In genomic region chr6:53220605-53221004, GRCh38 we compare ENCODE assay signal across 26 cellular contexts.
DNase-seq lines count a peak whose midpoint lies in the region; ATAC-seq, FAIRE-seq and TF ChIP-seq lines count a peak whose summit lies in the region.
"Had no signal": no experiment of that assay in that cellular context is flagged by ENCODE, and none has a peak within 500 bp of the region (broad histone marks: within the 10 kb centered on the region; RNA-seq: fewer than 3 reads in every experiment).

No MANE protein-coding gene starts in this region.

- peaks cover 35 to 70% of the 10 kb centered on the region in 2 donors for H3K4me1 Mint-ChIP-seq in stimulated activated naive B cell treated with anti-CD40 and anti-IgM and Interleukin-4, amounts not matched to agents 10 μg/mL and 1 μg/mL and 100 μg/mL, for 72 hours

- H3K9me3 ChIP-seq in neutrophil = no peaks in the 10 kb centered on the region
- H3K9me3 ChIP-seq: BE2C had no signal

- intact Hi-C loops in posterior vena cava (cut with DNase I) = no loop called here

- DNase-seq in NOMO-1 treated with DMSO at 0.1 percent for 48 hours (lab: John Stamatoyannopoulos, UW; ENCODE audit: unreplicated experiment) = peak; percentile 24
- DNase-seq in NOMO-1 treated with dmso at 0.1 percent for 144 hours (lab: John Stamatoyannopoulos, UW; ENCODE audit: unreplicated experiment) = no peak
- DNase-seq in bronchial epithelial cell (ENCODE audit: low read depth) = no peak
- DNase-seq in stimulated activated naive B cell treated with anti-CD40 and anti-IgM and Interleukin-4, amounts not matched to agents 10 μg/mL and 1 μg/mL and 100 μg/mL, for 72 hours = no peak
- no peak for DNase-seq in posterior vena cava (ENCODE audit: low spot score)
- DNase-seq: BE2C; CD4-positive, alpha-beta T cell; CD8-positive, alpha-beta memory T cell; DMS 273 treated with DMSO at 0.1 percent for 48 hours; DMS79; EL; GDM1; GM23248; H7; HCEC 1CT had no signal

- peaks cover 0 to 5% of the 10 kb centered on the region in 2 experiments for H3K4me1 ChIP-seq in neutrophil (ENCODE audit: control insufficient read depth in 1 of 2, insufficient read depth in 1 of 2, low read depth in 1 of 2, low read length in 1 of 2)
- H3K4me1 ChIP-seq: BE2C had no signal

- peak overlapping the region; percentile 26 for H3K27ac ChIP-seq in neutrophil
- H3K27ac ChIP-seq: 22Rv1; BLaER1 treated with 17β-estradiol and CSF1 and Interleukin-3, amounts not matched to agents 10 nM and 100 nM; GM23248 had no signal

- FAIRE-seq in bronchial epithelial cell (lab: Jason Lieb, UNC) = peak; percentile 55
- FAIRE-seq: A204.1, D721Med, GM12878, GM19239, H1 had no signal

- peak; percentile 59 to 73 for ATAC-seq in stimulated activated naive B cell treated with anti-CD40 and anti-IgM and Interleukin-4, amounts not matched to agents 10 μg/mL and 1 μg/mL and 100 μg/mL, for 72 hours (replicated peaks)
- ATAC-seq in HG03039 (IDR thresholded peaks at IDR 0.05; ENCODE audit: unreplicated experiment) (no peak), HG03442 (IDR thresholded peaks at IDR 0.05; ENCODE audit: unreplicated experiment) (no peak)
- ATAC-seq: GM12878 had no signal

- H3K36me3 ChIP-seq in bronchial epithelial cell (ENCODE audit: control insufficient read depth, insufficient read depth, low read length) (no peaks in the 10 kb centered on the region), neutrophil (no peaks in the 10 kb centered on the region)
- H3K36me3 ChIP-seq: BE2C; BLaER1 treated with 17β-estradiol and CSF1 and Interleukin-3, amounts not matched to agents 10 nM and 100 nM had no signal

- H3K27me3 Mint-ChIP-seq in stimulated activated naive B cell treated with anti-CD40 and anti-IgM and Interleukin-4, amounts not matched to agents 10 μg/mL and 1 μg/mL and 100 μg/mL, for 72 hours = no peaks in the 10 kb centered on the region
- H3K27me3 Mint-ChIP-seq: CD4-positive, alpha-beta T cell had no signal

- H3K4me3 ChIP-seq in bronchial epithelial cell (ENCODE audit: low read depth, low read length) = no peak overlapping the region
- H3K4me3 ChIP-seq in neutrophil (ENCODE audit: low read depth in 1 of 2, low read length in 1 of 2) = no peak overlapping the region
- H3K4me3 ChIP-seq: BLaER1 treated with 17β-estradiol and CSF1 and Interleukin-3, amounts not matched to agents 10 nM and 100 nM; GM12878; GM23248 had no signal

- peaks cover 15 to 17% of the 10 kb centered on the region in 2 donors for H3K36me3 Mint-ChIP-seq in stimulated activated naive B cell treated with anti-CD40 and anti-IgM and Interleukin-4, amounts not matched to agents 10 μg/mL and 1 μg/mL and 100 μg/mL, for 72 hours

- peaks cover 5 to 10% of the 10 kb centered on the region in 2 donors for H3K9me3 Mint-ChIP-seq in stimulated activated naive B cell treated with anti-CD40 and anti-IgM and Interleukin-4, amounts not matched to agents 10 μg/mL and 1 μg/mL and 100 μg/mL, for 72 hours
- H3K9me3 Mint-ChIP-seq: CD4-positive, alpha-beta T cell; CD8-positive, alpha-beta memory T cell had no signal

- no peak overlapping the region for H3K27ac Mint-ChIP-seq in stimulated activated naive B cell treated with anti-CD40 and anti-IgM and Interleukin-4, amounts not matched to agents 10 μg/mL and 1 μg/mL and 100 μg/mL, for 72 hours
- H3K27ac Mint-ChIP-seq: CD14-positive monocyte; CD4-positive, alpha-beta T cell; CD8-positive, alpha-beta memory T cell had no signal

- TF ChIP-seq CTCF in bronchial epithelial cell (IDR thresholded peaks at IDR 0.05; ENCODE audit: insufficient read depth, low read length, severe bottlenecking) (no peak), neutrophil (IDR thresholded peaks at IDR 0.05) (no peak)

- no peaks in the 10 kb centered on the region for H3K27me3 ChIP-seq in bronchial epithelial cell (ENCODE audit: control insufficient read depth, insufficient read depth, low read length)
- H3K27me3 ChIP-seq in neutrophil = no peaks in the 10 kb centered on the region
- H3K27me3 ChIP-seq: BE2C; BLaER1 treated with 17β-estradiol and CSF1 and Interleukin-3, amounts not matched to agents 10 nM and 100 nM had no signal

- no peak overlapping the region for H3K4me3 Mint-ChIP-seq in stimulated activated naive B cell treated with anti-CD40 and anti-IgM and Interleukin-4, amounts not matched to agents 10 μg/mL and 1 μg/mL and 100 μg/mL, for 72 hours
- H3K4me3 Mint-ChIP-seq: CD14-positive monocyte; CD4-positive, alpha-beta T cell; CD8-positive, alpha-beta memory T cell had no signal

Comparison
In these comparisons a context has a peak if more than half of its experiments do, and no peak if none do; other contexts are left out.
1. ATAC-seq: peak in stimulated activated naive B cell treated with anti-CD40 and anti-IgM and Interleukin-4, amounts not matched to agents 10 μg/mL and 1 μg/mL and 100 μg/mL, for 72 hours (2 of 2); none in HG03039 (single experiment) and HG03442 (single experiment).